Comparison of ENCODE assay signal across 22 cellular contexts in genomic region chr3:134847349-134847748, GRCh38. TPM values are rescaled to one million over a fixed set of nuclear protein-coding genes. Genes with fewer than 3 reads are reported as not detected.
DNase-seq lines count a peak whose midpoint lies in the region; ATAC-seq lines count a peak whose summit lies in the region.
"Had no signal": no experiment of that assay in that cellular context is flagged by ENCODE, and none has a peak within 500 bp of the region (broad histone marks: within the 10 kb centered on the region; RNA-seq: fewer than 3 reads in every experiment).

No MANE protein-coding gene starts in this region.

- peaks cover 13% of the 10 kb centered on the region for H3K4me1 ChIP-seq in GM23248 (ENCODE audit: insufficient read depth)
- H3K4me1 ChIP-seq in SJCRH30 = peaks cover 34% of the 10 kb centered on the region
- H3K4me1 ChIP-seq: ascending aorta, esophagus squamous epithelium had no signal

- no peak for ATAC-seq in GM19023 (IDR thresholded peaks at IDR 0.05; ENCODE audit: unreplicated experiment)
- ATAC-seq: activated CD4-positive, CD25-positive, alpha-beta regulatory T cell treated with anti-CD3 and anti-CD28 coated beads, Interleukin-2, amount 50 U/mL, for 24 hours had no signal

- H2AFZ ChIP-seq in GM23248 = peak overlapping the region; percentile 30; the same call in 1 of the 2 replicates

- in situ Hi-C loops in ACHN (cut with HindIII; ENCODE audit: low pct_ligation_motif_present, low pct_unique_long_range_greater_than_20kb, low sequenced_read_pairs) (no loop called here), GM23248 (cut with MboI) (no loop called here)

- 17 to 18% methylated on average over 2 of the region's 2 CpGs for WGBS in GM23248 (ENCODE audit: low coverage in 1 of 2, low lambda C conversion rate in 2 of 2, missing lambda C conversion rate in 2 of 2), 2 experiments

- no peak overlapping the region for H3K9ac ChIP-seq in GM23248

- H3K27me3 ChIP-seq in GM23248 (replicated peaks; ENCODE audit: insufficient read depth) (no peaks in the 10 kb centered on the region), SJCRH30 (no peaks in the 10 kb centered on the region)
- H3K27me3 ChIP-seq: ascending aorta, esophagus squamous epithelium had no signal

- H3K36me3 ChIP-seq in GM23248 (ENCODE audit: low read depth) = no peaks in the 10 kb centered on the region
- no peaks in the 10 kb centered on the region for H3K36me3 ChIP-seq in SJCRH30
- H3K36me3 ChIP-seq: ascending aorta, esophagus squamous epithelium, thoracic aorta had no signal

- no peaks in the 10 kb centered on the region for H3K9me2 ChIP-seq in GM23248 (ENCODE audit: insufficient read depth)

- H3K4me3 ChIP-seq in GM23248 (peak overlapping the region; percentile 18; the same call in 1 of the 2 replicates), SJCRH30 (no peak overlapping the region; the same call in 1 of the 2 replicates)
- H3K4me3 ChIP-seq: ascending aorta, esophagus squamous epithelium, thoracic aorta had no signal

- H3K9me3 ChIP-seq in GM23248 (ENCODE audit: low read depth) (no peaks in the 10 kb centered on the region), SJCRH30 (replicated peaks) (peaks cover 4% of the 10 kb centered on the region)
- H3K9me3 ChIP-seq: ascending aorta, esophagus squamous epithelium, thoracic aorta had no signal

- no peaks in the 10 kb centered on the region for H4K20me1 ChIP-seq in GM23248 (ENCODE audit: insufficient read depth)

- H3K4me2 ChIP-seq in GM23248 (ENCODE audit: unreplicated experiment) = peak overlapping the region; percentile 38

- no peaks in the 10 kb centered on the region for H3K79me2 ChIP-seq in GM23248 (ENCODE audit: insufficient read depth)

- peak; percentile 15 for DNase-seq in ACHN
- DNase-seq in GM23248 = peak; percentile 16
- DNase-seq in SJCRH30 = no peak
- peak; percentile 8 for DNase-seq in glomerular visceral epithelial cell (ENCODE audit: extremely low spot score)
- DNase-seq in NCI-H2081 (lab: John Stamatoyannopoulos, UW) = no peak
- DNase-seq in NAMALWA (ENCODE audit: low spot score) = no peak
- DNase-seq: activated CD4-positive, alpha-beta T cell treated with anti-CD3 and anti-CD28 coated beads, Interleukin-2, amount 50 U/mL, for 48 hours; activated gamma-delta T cell treated with Interleukin-2 at 50 U/mL for 16 hours; activated naive CD8-positive, alpha-beta T cell treated with anti-CD3 and anti-CD28 coated beads, Interleukin-2, amount 10 ng/mL, durations not matched to agents 7 days and 5 days; activated T-cell treated with anti-CD3 and anti-CD28 coated beads, Interleukin-2, amount 50 U/mL, for 48 hours; cortex of kidney; esophagus squamous epithelium; GDM1; immature natural killer cell; Kasumi-1; left colon; NCI-H748 treated with DMSO at 0.1 percent for 48 hours; T-helper 2 cell had no signal

- H3K27ac ChIP-seq in GM23248 (peak overlapping the region; percentile 44; the same call in 1 of the 2 replicates), SJCRH30 (peak overlapping the region; percentile 92)
- H3K27ac ChIP-seq: ascending aorta, esophagus squamous epithelium, thoracic aorta had no signal

- H3F3A ChIP-seq in GM23248 (ENCODE audit: insufficient read depth) = peaks cover 14% of the 10 kb centered on the region

RNA-seq across cellular contexts. Expression of gene EPHB1, which starts 52.3 kb away (rescaled TPM):
- 0.43 and 1.6 TPM in 2 replicates for total RNA-seq in GM23248 (2014; rRNA removed; shearing (Covaris generic))
- polyA plus RNA-seq in GM23248 (2016; fragmentation: Nextera tagmentation; extraction: Ambion mirVana) = 0.81 and 1.1 TPM in 2 replicates
- 2.1 and 2.5 TPM in 2 replicates for total RNA-seq in SJCRH30 (2014; rRNA removed; shearing (Covaris generic))

Comparison
In these comparisons a context has a peak if more than half of its experiments do, and no peak if none do; other contexts are left out.
1. DNase-seq: peak in ACHN (single experiment), GM23248 (single experiment) and glomerular visceral epithelial cell (single experiment); none in SJCRH30 (0 of 2), NCI-H2081 (0 of 2) and NAMALWA (single experiment).